ENCODE assay signal across 17 cellular contexts in the genomic region with DNA sequence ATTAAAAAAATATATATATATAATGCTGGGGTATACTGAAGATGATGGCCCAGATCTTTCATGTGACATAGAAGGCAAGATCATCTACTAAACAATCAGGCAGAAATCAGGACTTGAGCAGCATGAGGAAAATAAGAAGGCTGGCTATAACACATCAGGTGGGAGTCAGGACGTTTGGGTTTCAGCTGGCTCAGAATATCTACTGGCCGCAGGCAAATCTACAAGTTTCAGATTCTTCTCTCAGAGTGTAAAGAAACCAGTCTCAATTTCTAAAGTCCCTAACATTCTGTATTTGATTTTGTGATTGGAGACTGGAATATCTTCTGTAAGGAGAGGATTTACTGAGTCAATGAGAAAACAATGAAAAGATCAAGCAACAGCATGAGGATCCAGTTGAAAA. TPM values are rescaled to one million over a fixed set of nuclear protein-coding genes. Genes with fewer than 3 reads are reported as not detected.
DNase-seq lines count a peak whose midpoint lies in the region; ATAC-seq and TF ChIP-seq lines count a peak whose summit lies in the region.
"Had no signal": no experiment of that assay in that cellular context is flagged by ENCODE, and none has a peak within 500 bp of the region (broad histone marks: within the 10 kb centered on the region; RNA-seq: fewer than 3 reads in every experiment).

No MANE protein-coding gene starts in this region.

- no peaks in the 10 kb centered on the region for H4K20me1 ChIP-seq in KMS-11 (ENCODE audit: insufficient read depth)

- peaks cover 47% of the 10 kb centered on the region for H3K4me1 ChIP-seq in KMS-11 (ENCODE audit: low read depth, poor library complexity, severe bottlenecking)

- H3K27me3 ChIP-seq in KMS-11 (ENCODE audit: insufficient read depth, low read depth): no peaks in the 10 kb centered on the region
- H3K27me3 ChIP-seq: body of pancreas, gastroesophageal sphincter had no signal

- H3K4me3 ChIP-seq in KMS-11 (IDR thresholded peaks at IDR 0.05; ENCODE audit: insufficient read depth, low read depth, low read length): no peak overlapping the region
- H3K4me3 ChIP-seq: body of pancreas, gastroesophageal sphincter had no signal

- H3K9me3 Mint-ChIP-seq in activated T-cell treated with anti-CD3 and anti-CD28 coated beads, Interleukin-2, amount 50 U/mL, for 72 hours: peaks cover 0 to 2% of the 10 kb centered on the region in 2 donors
- H3K9me3 Mint-ChIP-seq: activated T-helper 2 cell treated with anti-CD3 and anti-CD28 coated beads, Interferon-gamma antibody, Interleukin-2, Interleukin-4, amounts not matched to agents 10 μg/mL and 5 μg/mL and 100 μg/mL, durations not matched to agents 14 hours and 24 hours and 36 hours had no signal

- H3K9ac ChIP-seq in KMS-11: no peak overlapping the region

- no peak for TF ChIP-seq CTCF in KMS-11 (conservative IDR thresholded peaks at IDR 0.05; ENCODE audit: low read depth, low read length)

- peak overlapping the region; percentile 52 for H3K27ac ChIP-seq in KMS-11
- H3K27ac ChIP-seq: body of pancreas, gastroesophageal sphincter, HL-60 had no signal

- H3K79me2 ChIP-seq in KMS-11 (ENCODE audit: insufficient read depth, low read depth): no peaks in the 10 kb centered on the region

- H3K4me3 Mint-ChIP-seq in activated T-cell treated with anti-CD3 and anti-CD28 coated beads, Interleukin-2, amount 50 U/mL, for 72 hours: no peak overlapping the region

- ATAC-seq in GM18858 (IDR thresholded peaks at IDR 0.05; ENCODE audit: unreplicated experiment): peak; percentile 55
- ATAC-seq in GM21515 (IDR thresholded peaks at IDR 0.05; ENCODE audit: unreplicated experiment): peak; percentile 70
- peak; percentile 47 for ATAC-seq in HG02943 (IDR thresholded peaks at IDR 0.05; ENCODE audit: low read depth, unreplicated experiment)
- ATAC-seq in activated T-cell treated with anti-CD3 and anti-CD28 coated beads, Interleukin-2, amount 50 U/mL, for 72 hours (replicated peaks in 1 of 2): no peak
- ATAC-seq: body of pancreas, gastroesophageal sphincter had no signal

- no peak overlapping the region for H3K27ac Mint-ChIP-seq in activated T-cell treated with anti-CD3 and anti-CD28 coated beads, Interleukin-2, amount 50 U/mL, for 72 hours
- H3K27ac Mint-ChIP-seq: activated T-helper 2 cell treated with anti-CD3 and anti-CD28 coated beads, Interferon-gamma antibody, Interleukin-2, Interleukin-4, amounts not matched to agents 10 μg/mL and 5 μg/mL and 100 μg/mL, durations not matched to agents 14 hours and 24 hours and 36 hours had no signal

- H3K4me1 Mint-ChIP-seq in activated T-cell treated with anti-CD3 and anti-CD28 coated beads, Interleukin-2, amount 50 U/mL, for 72 hours (ENCODE audit: low read depth): peaks cover 13% of the 10 kb centered on the region

- peak overlapping the region; percentile 12 for H2AFZ ChIP-seq in KMS-11 (ENCODE audit: low read depth)

- no peak for DNase-seq in SW480 (ENCODE audit: low spot score)
- no peak for DNase-seq in NK-92 treated with Interleukin-12 subunit alpha and Interleukin-12 subunit beta, amount 100 ng/mL, for 24 hours (lab: John Stamatoyannopoulos, UW)
- DNase-seq in activated CD4-positive, CD25-positive, alpha-beta regulatory T cell (lab: John Stamatoyannopoulos, UW): no peak
- no peak for DNase-seq in activated T-cell treated with anti-CD3 and anti-CD28 coated beads, Interleukin-2, amount 50 U/mL, for 72 hours
- DNase-seq: activated CD4-positive, alpha-beta T cell treated with anti-CD3 and anti-CD28 coated beads for 1 hour; body of pancreas; effector CD8-positive, alpha-beta T cell; EL; OCI-M1; stimulated activated CD4-positive, alpha-beta T cell treated with anti-CD3 and anti-CD28 coated beads, Interleukin-4, amount 100 ng/mL, for 4 hours had no signal

- H3K27me3 Mint-ChIP-seq in activated T-cell treated with anti-CD3 and anti-CD28 coated beads, Interleukin-2, amount 50 U/mL, for 72 hours (ENCODE audit: low read depth): no peaks in the 10 kb centered on the region

- peak overlapping the region; percentile 44 for H3K4me2 ChIP-seq in KMS-11

- H3K36me3 Mint-ChIP-seq in activated T-cell treated with anti-CD3 and anti-CD28 coated beads, Interleukin-2, amount 50 U/mL, for 72 hours (ENCODE audit: insufficient read depth in 2 of 2): no peaks in the 10 kb centered on the region

- no peaks in the 10 kb centered on the region for H3K36me3 ChIP-seq in KMS-11 (ENCODE audit: insufficient read depth)
- H3K36me3 ChIP-seq: gastroesophageal sphincter had no signal

RNA-seq across cellular contexts. Expression of a gene that starts 37.7 kb away (rescaled TPM):
- total RNA-seq in activated T-cell treated with anti-CD3 and anti-CD28 coated beads, Interleukin-2, amount 50 U/mL, for 72 hours: 10 to 100 TPM; 22.2 to 27.1 TPM

Comparison
In these comparisons a context has a peak if more than half of its experiments do, and no peak if none do; other contexts are left out.
1. ATAC-seq: peak in GM18858 (single experiment), GM21515 (single experiment) and HG02943 (single experiment); none in activated T-cell treated with anti-CD3 and anti-CD28 coated beads, Interleukin-2, amount 50 U/mL, for 72 hours (0 of 2).